Comparison of ENCODE assay signal across 8 cellular contexts in the genomic region with DNA sequence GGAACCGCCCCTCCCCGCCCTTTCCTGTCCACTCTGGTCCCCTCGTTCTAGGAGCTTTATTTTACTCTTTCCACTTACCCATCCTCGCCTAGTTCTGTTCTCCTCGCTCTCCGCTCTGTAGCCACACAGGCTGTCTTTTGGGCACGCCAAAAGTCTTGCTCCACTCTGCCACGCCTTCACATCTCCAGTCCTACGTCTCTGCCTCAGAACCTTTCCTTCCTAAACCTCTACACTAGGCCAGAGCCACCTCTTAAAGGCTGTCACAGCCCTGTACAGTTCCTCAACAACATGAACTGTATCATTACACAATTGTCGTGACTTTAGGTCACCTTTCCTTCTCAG. TPM values are rescaled to one million over a fixed set of nuclear protein-coding genes. Genes with fewer than 3 reads are reported as not detected.
DNase-seq lines count a peak whose midpoint lies in the region; ATAC-seq, FAIRE-seq and TF ChIP-seq lines count a peak whose summit lies in the region.

No MANE protein-coding gene starts in this region.

- H3K4me1 ChIP-seq in K562 (replicated peaks in 1 of 2; ENCODE audit: control insufficient read depth in 2 of 2, insufficient read depth in 2 of 2, low read length in 2 of 2), result peaks cover 10 to 13% of the 10 kb centered on the region in 2 experiments; a peak in 4 of 5 replicates
- peaks cover 3% of the 10 kb centered on the region for H3K4me1 ChIP-seq in mesendoderm (ENCODE audit: control insufficient read depth, low read depth, low read length)
- no peaks in the 10 kb centered on the region for H3K4me1 ChIP-seq in uterus

- H3K9me1 ChIP-seq in K562 (ENCODE audit: control insufficient read depth, insufficient read depth, low read length), result no peaks in the 10 kb centered on the region

- H2BK120ac ChIP-seq in mesendoderm (ENCODE audit: low read depth, low read length), result no peak overlapping the region

- H2BK5ac ChIP-seq in mesendoderm (ENCODE audit: low read length), result no peak overlapping the region

- H3K18ac ChIP-seq in mesendoderm (ENCODE audit: low read length), result no peak overlapping the region

- TF ChIP-seq EP300 in K562 (IDR thresholded peaks at IDR 0.05; ENCODE audit: low read length), result no peak

- H3K36me3 ChIP-seq in K562 (ENCODE audit: control insufficient read depth, insufficient read depth, low read length) (peaks cover under 1% of the 10 kb centered on the region; the same call in 1 of the 3 replicates), mesendoderm (ENCODE audit: control insufficient read depth, insufficient read depth, low read length) (no peaks in the 10 kb centered on the region), uterus (no peaks in the 10 kb centered on the region)

- DNase-seq in activated naive CD4-positive, alpha-beta T cell treated with anti-CD3 and anti-CD28 coated beads, Interleukin-2, amount 50 U/mL, for 16 hours, result no peak
- DNase-seq in K562 (ENCODE audit: extremely low read depth in 1 of 4, low spot score in 3 of 4) (no peak), mesendoderm (no peak), uterus (no peak), EL (no peak)

- peaks cover 30% of the 10 kb centered on the region for H3K4me1 Mint-ChIP-seq in activated naive CD4-positive, alpha-beta T cell treated with anti-CD3 and anti-CD28 coated beads, Interleukin-2, amount 50 U/mL, for 24 hours

- CTCF ChIA-PET in K562 (lab: Yijun Ruan, JAX; ENCODE audit: low intra/inter-chr PET ratio), result no interaction called here

- peaks cover 46% of the 10 kb centered on the region for H3K79me2 ChIP-seq in K562 (ENCODE audit: control insufficient read depth, insufficient read depth, low read length)
- peaks cover 42% of the 10 kb centered on the region for H3K79me2 ChIP-seq in mesendoderm (ENCODE audit: control insufficient read depth, insufficient read depth, low read length)

- H2AFZ ChIP-seq in K562 (ENCODE audit: low read depth, low read length), result peak overlapping the region; percentile 99

- no peak for TF ChIP-seq CTCF in K562 (IDR thresholded peaks at IDR 0.05 in 2 of 3, conservative IDR thresholded peaks at IDR 0.05 in 1 of 3; ENCODE audit: insufficient read depth in 2 of 3, low read depth in 1 of 3, low read length in 3 of 3)
- no peak for TF ChIP-seq CTCF in uterus (IDR thresholded peaks at IDR 0.05)

- H3K9ac ChIP-seq in K562 (ENCODE audit: insufficient read depth in 1 of 2, low read depth in 2 of 2, low read length in 2 of 2), result peak overlapping the region; percentile 97 to 99; a peak in 3 of 4 replicates
- peak overlapping the region; percentile 18 for H3K9ac ChIP-seq in mesendoderm (ENCODE audit: low read length)

- TF ChIP-seq RAD21 in K562 (CRISPR knock-in tag; conservative IDR thresholded peaks at IDR 0.05 in 1 of 2, IDR thresholded peaks at IDR 0.05 in 1 of 2), result no peak

- no peak for FAIRE-seq in K562 (lab: Jason Lieb, UNC)

- peak overlapping the region; percentile 71 for H3K56ac ChIP-seq in mesendoderm (ENCODE audit: low read length)

- H3K9me3 Mint-ChIP-seq in activated naive CD4-positive, alpha-beta T cell treated with anti-CD3 and anti-CD28 coated beads, Interleukin-2, amount 50 U/mL, for 24 hours, result peaks cover 7% of the 10 kb centered on the region

- H3K27me3 ChIP-seq in K562 (ENCODE audit: control insufficient read depth in 2 of 2, insufficient read depth in 2 of 2, low read length in 2 of 2) (no peaks in the 10 kb centered on the region), mesendoderm (ENCODE audit: insufficient read depth, low read length, poor library complexity) (no peaks in the 10 kb centered on the region), uterus (no peaks in the 10 kb centered on the region)

- intact Hi-C loops in K562 (cut with micrococcal nuclease), result loop anchor here (5.0 kb wide), 2 partner anchors 42 to 108 kb away; a partner anchor contains a TSS
- intact Hi-C loops in uterus (cut with DNase I; ENCODE audit: low total_unique reads), result no loop called here

- 37% methylated on average over 10 of the region's 10 CpGs for WGBS in K562 (ENCODE audit: insufficient coverage, low coverage, missing lambda C conversion rate)
- no CpG with 5 or more reads among the region's 10 CpGs for WGBS in mesendoderm (ENCODE audit: extremely low coverage, insufficient coverage, low lambda C conversion rate)

- H3K27ac ChIP-seq in K562 (ENCODE audit: extremely low read depth, low read depth, low read length) (peak overlapping the region; percentile 90), mesendoderm (ENCODE audit: low read depth, low read length) (no peak overlapping the region), uterus (peak overlapping the region; percentile 86 to 94)

- no peaks in the 10 kb centered on the region for H3K27me3 Mint-ChIP-seq in activated naive CD4-positive, alpha-beta T cell treated with anti-CD3 and anti-CD28 coated beads, Interleukin-2, amount 50 U/mL, for 24 hours

- peak overlapping the region; percentile 88 for H4K8ac ChIP-seq in mesendoderm (ENCODE audit: low read depth, low read length)

- peak overlapping the region; percentile 83 for H3K4me3 Mint-ChIP-seq in activated naive CD4-positive, alpha-beta T cell treated with anti-CD3 and anti-CD28 coated beads, Interleukin-2, amount 50 U/mL, for 24 hours

- no peak overlapping the region for H3K4ac ChIP-seq in mesendoderm (ENCODE audit: low read depth, low read length)

- in situ Hi-C loops in K562 (cut with MboI), result no loop called here

- no peak overlapping the region for H2BK15ac ChIP-seq in mesendoderm (replicated peaks; ENCODE audit: low read depth)

- no peak overlapping the region for H3K23ac ChIP-seq in mesendoderm (ENCODE audit: low read length)

- H3K4me3 ChIP-seq in K562 (peak overlapping the region; percentile 69), mesendoderm (ENCODE audit: low read length) (no peak overlapping the region), uterus (peak overlapping the region; percentile 37 to 76)

- H3K4me2 ChIP-seq in K562 (ENCODE audit: insufficient read depth, low read length), result peak overlapping the region; percentile 94
- peak overlapping the region; percentile 30 for H3K4me2 ChIP-seq in mesendoderm (ENCODE audit: low read length)

- H4K20me1 ChIP-seq in K562 (replicated peaks; ENCODE audit: control insufficient read depth, insufficient read depth, low read length), result peaks cover 2% of the 10 kb centered on the region; the same call in 1 of the 2 replicates

- H4K5ac ChIP-seq in mesendoderm (ENCODE audit: low read length), result peak overlapping the region; percentile 44

- no peak for ATAC-seq in K562
- no peak for ATAC-seq in GM21381 (IDR thresholded peaks at IDR 0.05; ENCODE audit: unreplicated experiment)
- ATAC-seq in GM18502 (IDR thresholded peaks at IDR 0.05; ENCODE audit: poor library complexity, unreplicated experiment), result no peak

- TF ChIP-seq POLR2A in K562 (conservative IDR thresholded peaks at IDR 0.05) (no peak), uterus (IDR thresholded peaks at IDR 0.05) (no peak)

- H3K27ac Mint-ChIP-seq in activated naive CD4-positive, alpha-beta T cell treated with anti-CD3 and anti-CD28 coated beads, Interleukin-2, amount 50 U/mL, for 24 hours, result peak overlapping the region; percentile 97

- BruUV-seq in K562 (replicated peaks; lab: Mats Ljungman, UMichigan), result no TSS peak

- H3K9me3 ChIP-seq in K562 (replicated peaks; ENCODE audit: control insufficient read depth, insufficient read depth, low read depth, low read length), result no peaks in the 10 kb centered on the region
- H3K9me3 ChIP-seq in uterus, result no peaks in the 10 kb centered on the region

- peaks cover 6% of the 10 kb centered on the region for H3K36me3 Mint-ChIP-seq in activated naive CD4-positive, alpha-beta T cell treated with anti-CD3 and anti-CD28 coated beads, Interleukin-2, amount 50 U/mL, for 24 hours

- no peak overlapping the region for H2AK5ac ChIP-seq in mesendoderm (ENCODE audit: low read length)

- H3K79me1 ChIP-seq in mesendoderm (ENCODE audit: low read length), result no peaks in the 10 kb centered on the region

- POLR2A ChIA-PET in K562 (lab: Yijun Ruan, JAX), result interaction anchor here (0.6 to 1.0 kb wide), 3 partner anchors 12 to 946 kb away, joined by 3 to 5 read pairs (median 4); no protein-coding TSS in a partner anchor

RNA-seq across cellular contexts. Expression of a gene that starts 0.4 kb away (rescaled TPM):
- 14.8 and 44.2 TPM in 2 replicates for total RNA-seq in K562 (2011; cell fraction: chromatin; rRNA removed; ENCODE audit: low replicate concordance)
- 11.5 and 13.9 TPM in 2 replicates for total RNA-seq in K562 (2011; cell fraction: nucleolus; rRNA removed)
- total RNA-seq in K562 (2011; cell fraction: nucleoplasm; rRNA removed), result 34.2 and 60.2 TPM in 2 replicates
- total RNA-seq in K562 (2014; rRNA removed) (40.6 and 47.5 TPM in 2 replicates), K562 (2014; rRNA removed; fragmentation: Illumina TruSeq; extraction: Trizol) (75.5 and 95.4 TPM in 2 replicates), K562 (2015; rRNA removed; fragmentation: Illumina TruSeq; extraction: Trizol) (72.9 and 77.2 TPM in 2 replicates), K562 (2021) (82.6 and 88.2 TPM in 2 replicates), uterus (100 to 1,000 TPM in 2 of 4 donors, 10 to 100 TPM in 2; 45.3 to 250 (median 129) TPM)
- polyA plus RNA-seq in K562 (2011; rRNA removed) (84.8 and 102 TPM in 2 replicates), K562 (2014; fragmentation: Illumina TruSeq; extraction: Trizol) (57.2 and 60.5 TPM in 2 replicates), K562 (2014; fragmentation: Nextera tagmentation; extraction: Ambion mirVana) (10 to 100 TPM; 33.3 to 35.4 TPM), K562 (2014; rRNA removed) (40.6 and 46.8 TPM in 2 replicates)
- polyA plus RNA-seq in K562 (2011; cell fraction: cytosol; rRNA removed), result 17.5 and 52.8 TPM in 2 replicates
- polyA plus RNA-seq in K562 (2011; cell fraction: nucleus; rRNA removed), result 9.5 and 18.7 TPM in 2 replicates
- 30.3 and 30.7 TPM in 2 replicates for polyA plus RNA-seq in K562 (2012)
- polyA minus RNA-seq in K562 (2011; rRNA and poly(A)+ RNA removed), result 83.7 and 96.3 TPM in 2 replicates
- polyA minus RNA-seq in K562 (2011; cell fraction: cytosol; rRNA and poly(A)+ RNA removed), result 35.7 and 46.6 TPM in 2 replicates
- 12.3 and 22.2 TPM in 2 replicates for polyA minus RNA-seq in K562 (2011; cell fraction: nucleus; rRNA and poly(A)+ RNA removed)
- 99.8 TPM for polyA plus RNA-seq in mesendoderm (2013, experiment 1 of 2)
- 99.5 TPM for polyA plus RNA-seq in mesendoderm (2013, experiment 2 of 2)

RNA-seq across cellular contexts. Expression of a gene that starts 40.5 kb away (rescaled TPM):
- total RNA-seq in K562 (2011; cell fraction: chromatin; rRNA removed; ENCODE audit: low replicate concordance), result 2.3 and 2.4 TPM in 2 replicates
- 0.50 and 1.8 TPM in 2 replicates for total RNA-seq in K562 (2011; cell fraction: nucleolus; rRNA removed)
- total RNA-seq in K562 (2011; cell fraction: nucleoplasm; rRNA removed), result 0.44 and 1.1 TPM in 2 replicates
- 0.73 and 0.77 TPM in 2 replicates for total RNA-seq in K562 (2014; rRNA removed)
- total RNA-seq in K562 (2014; rRNA removed; fragmentation: Illumina TruSeq; extraction: Trizol), result 0.40 and 0.41 TPM in 2 replicates
- 0.33 and 0.41 TPM in 2 replicates for total RNA-seq in K562 (2015; rRNA removed; fragmentation: Illumina TruSeq; extraction: Trizol)
- total RNA-seq in K562 (2021), result 0.65 and 0.82 TPM in 2 replicates
- polyA plus RNA-seq in K562 (2011; rRNA removed), result 0.59 and 0.91 TPM in 2 replicates
- 0.34 and 0.43 TPM in 2 replicates for polyA plus RNA-seq in K562 (2011; cell fraction: cytosol; rRNA removed)
- polyA plus RNA-seq in K562 (2011; cell fraction: nucleus; rRNA removed), result 0.51 and 1.2 TPM in 2 replicates
- 0.30 and 0.72 TPM in 2 replicates for polyA plus RNA-seq in K562 (2012)
- polyA plus RNA-seq in K562 (2014; fragmentation: Illumina TruSeq; extraction: Trizol), result 0.36 and 0.42 TPM in 2 replicates
- polyA plus RNA-seq in K562 (2014; fragmentation: Nextera tagmentation; extraction: Ambion mirVana), result under 1 TPM; 0.03 to 0.07 TPM
- 0.09 and 0.20 TPM in 2 replicates for polyA plus RNA-seq in K562 (2014; rRNA removed)
- 1.1 and 1.9 TPM in 2 replicates for polyA minus RNA-seq in K562 (2011; rRNA and poly(A)+ RNA removed)
- 1.5 and 2.4 TPM in 2 replicates for polyA minus RNA-seq in K562 (2011; cell fraction: cytosol; rRNA and poly(A)+ RNA removed)
- polyA minus RNA-seq in K562 (2011; cell fraction: nucleus; rRNA and poly(A)+ RNA removed), result 0.67 and 1.00 TPM in 2 replicates
- 7.5 TPM for polyA plus RNA-seq in mesendoderm (2013, experiment 1 of 2)
- 8.2 TPM for polyA plus RNA-seq in mesendoderm (2013, experiment 2 of 2)
- total RNA-seq in uterus, result 10 to 100 TPM; 10.3 to 26.0 (median 22.7) TPM
